Comparison of ENCODE assay signal across 19 cellular contexts in genomic region chr19:36579255-36579654, GRCh38. TPM values are rescaled to one million over a fixed set of nuclear protein-coding genes. Genes with fewer than 3 reads are reported as not detected.
DNase-seq lines count a peak whose midpoint lies in the region; ATAC-seq, FAIRE-seq and TF ChIP-seq lines count a peak whose summit lies in the region.
"Had no signal": no experiment of that assay in that cellular context is flagged by ENCODE, and none has a peak within 500 bp of the region (broad histone marks: within the 10 kb centered on the region; RNA-seq: fewer than 3 reads in every experiment).

No MANE protein-coding gene starts in this region.

- DNase-seq in HepG2 (ENCODE audit: low spot score): no peak
- no peak for DNase-seq in Panc1 (ENCODE audit: low read depth, low spot score)
- no peak for DNase-seq in glutamatergic neuron
- DNase-seq in small intestine: no peak
- DNase-seq in NK-92 (lab: John Stamatoyannopoulos, UW; ENCODE audit: unreplicated experiment): no peak
- DNase-seq: AML-193; Calu3; CD4-positive, alpha-beta T cell; DMS79 treated with DMSO at 0.1 percent for 48 hours; GF-D8 had no signal

- in situ Hi-C loops in HepG2 (cut with HindIII; ENCODE audit: extremely low pct_ligation_motif_present, low pct_unique_long_range_greater_than_20kb) (no loop called here), Panc1 (cut with HindIII; ENCODE audit: low pct_unique_long_range_greater_than_20kb, low sequenced_read_pairs) (no loop called here)

- H3K27ac ChIP-seq in liver (ENCODE audit: low read depth in 1 of 2, low read length in 2 of 2): no peak overlapping the region
- no peak overlapping the region for H3K27ac ChIP-seq in HepG2 (ENCODE audit: extremely low read length, insufficient read depth, low read length)
- H3K27ac ChIP-seq in Panc1 (ENCODE audit: low read length): no peak overlapping the region
- H3K27ac ChIP-seq in small intestine (ENCODE audit: low read depth in 1 of 2, low read length in 1 of 2): no peak overlapping the region
- H3K27ac ChIP-seq: 22Rv1, A549, C4-2B had no signal

- CTCF ChIA-PET in HepG2 (lab: Yijun Ruan, JAX; ENCODE audit: low intra/inter-chr PET ratio, low total read pairs): no interaction called here
- CTCF ChIA-PET in Panc1 (lab: Charles Lee): no interaction called here

- intact Hi-C loops in HepG2 (cut with micrococcal nuclease; ENCODE audit: unreplicated experiment) (no loop called here), Panc1 (cut with micrococcal nuclease; ENCODE audit: unreplicated experiment) (no loop called here)

- no peaks in the 10 kb centered on the region for H3K27me3 Mint-ChIP-seq in glutamatergic neuron (ENCODE audit: unreplicated experiment)
- H3K27me3 Mint-ChIP-seq: CD4-positive, alpha-beta T cell had no signal

- no peak overlapping the region for H3K4me3 Mint-ChIP-seq in glutamatergic neuron (ENCODE audit: unreplicated experiment)
- H3K4me3 Mint-ChIP-seq: CD4-positive, alpha-beta T cell; GM23338 had no signal

- H3K4me1 Mint-ChIP-seq in glutamatergic neuron (ENCODE audit: low read depth, unreplicated experiment): peaks cover 7% of the 10 kb centered on the region

- no TSS peak for BruUV-seq in HepG2 (replicated peaks; lab: Mats Ljungman, UMichigan)
- BruUV-seq in Panc1 (replicated peaks; lab: Mats Ljungman, UMichigan): TSS peak; percentile 10

- FAIRE-seq in HepG2 (lab: Jason Lieb, UNC) (no peak), small intestine (lab: Jason Lieb, UNC) (no peak)
- FAIRE-seq: H54 had no signal

- H3K9me3 Mint-ChIP-seq in glutamatergic neuron (ENCODE audit: unreplicated experiment): no peaks in the 10 kb centered on the region

- peaks cover 9% of the 10 kb centered on the region for H3K79me2 ChIP-seq in HepG2 (ENCODE audit: insufficient read depth, low read length)

- H3K9ac ChIP-seq in liver (ENCODE audit: low read depth in 1 of 2, low read length in 2 of 2): no peak overlapping the region
- no peak overlapping the region for H3K9ac ChIP-seq in HepG2 (ENCODE audit: insufficient read depth, low read depth, low read length)

- H3K4me2 ChIP-seq in HepG2 (ENCODE audit: low read depth, low read length): no peak overlapping the region
- H3K4me2 ChIP-seq: A549, GM23338 had no signal

- TF ChIP-seq CTCF in liver (IDR thresholded peaks at IDR 0.05; ENCODE audit: low read depth, low read length, missing input control) (no peak), HepG2 (CRISPR knock-in tag; IDR thresholded peaks at IDR 0.05) (no peak), Panc1 (IDR thresholded peaks at IDR 0.05) (no peak), glutamatergic neuron (IDR thresholded peaks at IDR 0.05; ENCODE audit: partially characterized antibody, unreplicated experiment) (no peak)

- ATAC-seq in HepG2 (no peak), Panc1 (no peak), esophagus mucosa (no peak)
- ATAC-seq: A549, GM23338, HCT116 had no signal

- no peaks in the 10 kb centered on the region for H3K27me3 ChIP-seq in liver (ENCODE audit: control insufficient read depth in 4 of 4, insufficient read depth in 4 of 4, low read length in 3 of 4)
- no peaks in the 10 kb centered on the region for H3K27me3 ChIP-seq in HepG2 (ENCODE audit: control insufficient read depth in 1 of 2, insufficient read depth in 2 of 2, low read length in 2 of 2)
- no peaks in the 10 kb centered on the region for H3K27me3 ChIP-seq in Panc1 (ENCODE audit: control insufficient read depth, insufficient read depth, low read length)
- H3K27me3 ChIP-seq in small intestine (ENCODE audit: control insufficient read depth in 2 of 2, insufficient read depth in 2 of 2, low read length in 2 of 2): no peaks in the 10 kb centered on the region

- H3K9me3 ChIP-seq in liver (ENCODE audit: control insufficient read depth in 4 of 4, low read length in 3 of 4) (peaks cover 17 to 49% (median 29%) of the 10 kb centered on the region in 4 donors), HepG2 (ENCODE audit: low read length) (no peaks in the 10 kb centered on the region), Panc1 (ENCODE audit: control insufficient read depth, insufficient read depth, low read depth, low read length) (peaks cover 18% of the 10 kb centered on the region), small intestine (ENCODE audit: control insufficient read depth, low read depth) (no peaks in the 10 kb centered on the region)

- no peak for TF ChIP-seq EP300 in HepG2 (IDR thresholded peaks at IDR 0.05; ENCODE audit: low read depth in 2 of 2, low read length in 2 of 2)
- TF ChIP-seq EP300 in HepG2 (CRISPR knock-in tag; IDR thresholded peaks at IDR 0.05; ENCODE audit: borderline replicate concordance): no peak

- H3K4me1 ChIP-seq in liver (ENCODE audit: control insufficient read depth in 4 of 4, insufficient read depth in 4 of 4, low read length in 3 of 4) (peaks cover 2 to 5% (median 4%) of the 10 kb centered on the region in 4 donors), HepG2 (ENCODE audit: insufficient read depth, low read length) (peaks cover 8% of the 10 kb centered on the region), Panc1 (ENCODE audit: control insufficient read depth, insufficient read depth, low read length) (peaks cover 7% of the 10 kb centered on the region; the same call in 1 of the 2 replicates), small intestine (ENCODE audit: control insufficient read depth in 2 of 2, insufficient read depth in 1 of 2, low read depth in 1 of 2, low read length in 1 of 2) (no peaks in the 10 kb centered on the region)
- H3K4me1 ChIP-seq: A549 had no signal

- peaks cover 31% of the 10 kb centered on the region for H3K36me3 Mint-ChIP-seq in glutamatergic neuron (ENCODE audit: unreplicated experiment)

- TF ChIP-seq RAD21 in liver (IDR thresholded peaks at IDR 0.05) (no peak), HepG2 (CRISPR knock-in tag; IDR thresholded peaks at IDR 0.05) (no peak)

- peaks cover 13 to 42% (median 40%) of the 10 kb centered on the region in 4 donors for H3K36me3 ChIP-seq in liver (ENCODE audit: control insufficient read depth in 4 of 4, insufficient read depth in 3 of 4, low read depth in 1 of 4, low read length in 3 of 4)
- peaks cover 4 to 18% of the 10 kb centered on the region in 2 experiments; a peak in 3 of 5 replicates for H3K36me3 ChIP-seq in HepG2 (replicated peaks in 1 of 2; ENCODE audit: control insufficient read depth in 1 of 2, insufficient read depth in 2 of 2, low read length in 2 of 2)
- peaks cover 10% of the 10 kb centered on the region for H3K36me3 ChIP-seq in Panc1 (ENCODE audit: control insufficient read depth, insufficient read depth, low read length)
- peaks cover 10 to 11% of the 10 kb centered on the region in 2 donors for H3K36me3 ChIP-seq in small intestine (ENCODE audit: control insufficient read depth in 2 of 2, insufficient read depth in 2 of 2, low read length in 2 of 2)

- H4K20me1 ChIP-seq in HepG2 (ENCODE audit: insufficient read depth, low read length): no peaks in the 10 kb centered on the region

- peak overlapping the region; percentile 20 for H3K27ac Mint-ChIP-seq in glutamatergic neuron (ENCODE audit: unreplicated experiment)
- H3K27ac Mint-ChIP-seq: CD4-positive, alpha-beta T cell; GM23338 had no signal

- TF ChIP-seq POLR2A in HepG2 (IDR thresholded peaks at IDR 0.05; ENCODE audit: insufficient read depth in 1 of 2, low read depth in 2 of 2, low read length in 2 of 2): no peak

- H3K4me3 ChIP-seq in liver (ENCODE audit: low read depth in 1 of 3, low read length in 3 of 3) (peak overlapping the region in 2 of 3 donors; percentile 41 to 47), HepG2 (replicated peaks in 1 of 3; ENCODE audit: insufficient read depth in 1 of 3, low read depth in 2 of 3, low read length in 3 of 3) (no peak overlapping the region), Panc1 (ENCODE audit: low read depth in 2 of 2, low read length in 2 of 2) (no peak overlapping the region), small intestine (ENCODE audit: low read depth in 1 of 2, low read length in 2 of 2) (no peak overlapping the region)
- H3K4me3 ChIP-seq: A549, GM23338 had no signal

- POLR2A ChIA-PET in HepG2 (lab: Yijun Ruan, JAX): no interaction called here
- POLR2A ChIA-PET in Panc1 (lab: Charles Lee): no interaction called here

- no peak overlapping the region for H2AFZ ChIP-seq in HepG2 (ENCODE audit: low read length)
- H2AFZ ChIP-seq: GM23338 had no signal

RNA-seq across cellular contexts. Expression of gene ZNF529, which starts 6.2 kb away (rescaled TPM):
- total RNA-seq in liver (1 to 10 TPM; 4.0 to 9.5 TPM), HepG2 (2016; rRNA removed; fragmentation: Illumina TruSeq; extraction: Trizol) (9.3 and 14.2 TPM in 2 replicates), Panc1 (2021; ENCODE audit: unreplicated experiment) (15.6 TPM), glutamatergic neuron (ENCODE audit: unreplicated experiment) (25.8 TPM), esophagus mucosa (3.8 TPM)
- polyA plus RNA-seq in liver (1 to 10 TPM; 1.4 to 2.0 TPM), HepG2 (2011; rRNA removed) (10.6 and 10.7 TPM in 2 replicates), small intestine (1 to 10 TPM in 2 of 3 donors, under 1 TPM in 1; 0.81 to 2.2 (median 1.1) TPM)
- total RNA-seq in HepG2 (2016; cell fraction: cytosol; rRNA removed; fragmentation: Illumina TruSeq; extraction: Trizol; ENCODE audit: low read depth): 1.1 and 1.9 TPM in 2 replicates
- 9.2 and 12.1 TPM in 2 replicates for total RNA-seq in HepG2 (2016; cell fraction: insoluble cytoplasmic fraction; rRNA removed; fragmentation: Illumina TruSeq; extraction: Trizol)
- total RNA-seq in HepG2 (2016; cell fraction: membrane; rRNA removed; fragmentation: Illumina TruSeq; extraction: Trizol): 4.9 and 5.0 TPM in 2 replicates
- 14.7 and 17.2 TPM in 2 replicates for total RNA-seq in HepG2 (2016; cell fraction: nucleus; rRNA removed; fragmentation: Illumina TruSeq; extraction: Trizol)
- 4.1 and 4.7 TPM in 2 replicates for polyA plus RNA-seq in HepG2 (2011; cell fraction: cytosol; rRNA removed)
- polyA plus RNA-seq in HepG2 (2011; cell fraction: nucleus; rRNA removed): 14.0 and 18.0 TPM in 2 replicates
- 7.0 and 9.8 TPM in 2 replicates for polyA plus RNA-seq in HepG2 (2012)
- polyA plus RNA-seq in HepG2 (2016; cell fraction: cytosol; fragmentation: Illumina TruSeq; extraction: Trizol; ENCODE audit: low read depth): 0.54 and 0.61 TPM in 2 replicates
- polyA plus RNA-seq in HepG2 (2016; cell fraction: insoluble cytoplasmic fraction; fragmentation: Illumina TruSeq; extraction: Trizol; ENCODE audit: low read depth): 5.8 and 6.3 TPM in 2 replicates
- 1.9 and 2.7 TPM in 2 replicates for polyA plus RNA-seq in HepG2 (2016; cell fraction: membrane; fragmentation: Illumina TruSeq; extraction: Trizol; ENCODE audit: low read depth)
- 25.2 and 25.9 TPM in 2 replicates for polyA plus RNA-seq in HepG2 (2016; cell fraction: nucleus; fragmentation: Illumina TruSeq; extraction: Trizol; ENCODE audit: insufficient read depth, low read depth)
- 4.5 and 10.0 TPM in 2 replicates for polyA minus RNA-seq in HepG2 (2011; rRNA and poly(A)+ RNA removed; ENCODE audit: low replicate concordance)
- 4.7 and 8.6 TPM in 2 replicates for polyA minus RNA-seq in HepG2 (2011; cell fraction: cytosol; rRNA and poly(A)+ RNA removed)
- 17.5 and 24.9 TPM in 2 replicates for polyA minus RNA-seq in HepG2 (2011; cell fraction: nucleus; rRNA and poly(A)+ RNA removed)
- polyA plus RNA-seq in Panc1 (2012; ENCODE audit: insufficient read length): 2.7 TPM

RNA-seq across cellular contexts. Expression of gene ZNF382, which starts 25.9 kb away (rescaled TPM):
- 1 to 10 TPM; 2.5 to 3.8 TPM for total RNA-seq in liver
- under 1 TPM; 0.20 to 0.26 TPM for polyA plus RNA-seq in liver
- 6.3 and 6.8 TPM in 2 replicates for total RNA-seq in HepG2 (2016; rRNA removed; fragmentation: Illumina TruSeq; extraction: Trizol)
- 4.0 and 4.6 TPM in 2 replicates for total RNA-seq in HepG2 (2016; cell fraction: cytosol; rRNA removed; fragmentation: Illumina TruSeq; extraction: Trizol; ENCODE audit: low read depth)
- 6.7 and 7.1 TPM in 2 replicates for total RNA-seq in HepG2 (2016; cell fraction: insoluble cytoplasmic fraction; rRNA removed; fragmentation: Illumina TruSeq; extraction: Trizol)
- 6.5 and 7.0 TPM in 2 replicates for total RNA-seq in HepG2 (2016; cell fraction: membrane; rRNA removed; fragmentation: Illumina TruSeq; extraction: Trizol)
- total RNA-seq in HepG2 (2016; cell fraction: nucleus; rRNA removed; fragmentation: Illumina TruSeq; extraction: Trizol): 6.5 and 9.0 TPM in 2 replicates
- polyA plus RNA-seq in HepG2 (2011; rRNA removed): 2.3 and 3.1 TPM in 2 replicates
- polyA plus RNA-seq in HepG2 (2011; cell fraction: cytosol; rRNA removed): 1.2 and 1.5 TPM in 2 replicates
- 7.3 and 14.2 TPM in 2 replicates for polyA plus RNA-seq in HepG2 (2011; cell fraction: nucleus; rRNA removed)
- 4.4 and 6.3 TPM in 2 replicates for polyA plus RNA-seq in HepG2 (2012)
- polyA plus RNA-seq in HepG2 (2016; cell fraction: cytosol; fragmentation: Illumina TruSeq; extraction: Trizol; ENCODE audit: low read depth): 0.36 and 0.37 TPM in 2 replicates
- polyA plus RNA-seq in HepG2 (2016; cell fraction: insoluble cytoplasmic fraction; fragmentation: Illumina TruSeq; extraction: Trizol; ENCODE audit: low read depth): 3.8 and 4.0 TPM in 2 replicates
- polyA plus RNA-seq in HepG2 (2016; cell fraction: membrane; fragmentation: Illumina TruSeq; extraction: Trizol; ENCODE audit: low read depth): 1.2 TPM in 2 replicates
- 10.3 and 11.5 TPM in 2 replicates for polyA plus RNA-seq in HepG2 (2016; cell fraction: nucleus; fragmentation: Illumina TruSeq; extraction: Trizol; ENCODE audit: insufficient read depth, low read depth)
- 2.3 TPM in 1 of 2 replicates, not detected in the other for polyA minus RNA-seq in HepG2 (2011; rRNA and poly(A)+ RNA removed; ENCODE audit: low replicate concordance)
- 2.8 and 2.9 TPM in 2 replicates for polyA minus RNA-seq in HepG2 (2011; cell fraction: cytosol; rRNA and poly(A)+ RNA removed)
- 18.3 and 27.1 TPM in 2 replicates for polyA minus RNA-seq in HepG2 (2011; cell fraction: nucleus; rRNA and poly(A)+ RNA removed)
- 1.6 TPM for total RNA-seq in Panc1 (2021; ENCODE audit: unreplicated experiment)
- polyA plus RNA-seq in Panc1 (2012; ENCODE audit: insufficient read length): 0.80 TPM
- 77.1 TPM for total RNA-seq in glutamatergic neuron (ENCODE audit: unreplicated experiment)
- polyA plus RNA-seq in small intestine: under 1 TPM in 1 of 3 donors, not detected in 2; 0.64 TPM
- 0.72 TPM for total RNA-seq in esophagus mucosa
- total RNA-seq: HT-29 had no signal

RNA-seq across cellular contexts. Expression of gene ZNF260, which starts 51.2 kb away (rescaled TPM):
- total RNA-seq in liver (10 to 100 TPM in 1 of 2 donors, 1 to 10 TPM in 1; 8.0 to 10.4 TPM), HepG2 (2016; rRNA removed; fragmentation: Illumina TruSeq; extraction: Trizol) (10.5 and 19.9 TPM in 2 replicates), Panc1 (2021; ENCODE audit: unreplicated experiment) (25.2 TPM), glutamatergic neuron (ENCODE audit: unreplicated experiment) (22.4 TPM), esophagus mucosa (7.9 TPM)
- polyA plus RNA-seq in liver (1 to 10 TPM; 1.7 to 3.2 TPM), HepG2 (2011; rRNA removed) (2.8 and 3.1 TPM in 2 replicates), small intestine (1 to 10 TPM; 2.0 to 3.1 (median 2.4) TPM)
- total RNA-seq in HepG2 (2016; cell fraction: cytosol; rRNA removed; fragmentation: Illumina TruSeq; extraction: Trizol; ENCODE audit: low read depth): 1.3 and 3.1 TPM in 2 replicates
- 10.4 and 16.0 TPM in 2 replicates for total RNA-seq in HepG2 (2016; cell fraction: insoluble cytoplasmic fraction; rRNA removed; fragmentation: Illumina TruSeq; extraction: Trizol)
- total RNA-seq in HepG2 (2016; cell fraction: membrane; rRNA removed; fragmentation: Illumina TruSeq; extraction: Trizol): 6.1 and 7.8 TPM in 2 replicates
- total RNA-seq in HepG2 (2016; cell fraction: nucleus; rRNA removed; fragmentation: Illumina TruSeq; extraction: Trizol): 14.5 and 15.1 TPM in 2 replicates
- 1.1 and 2.2 TPM in 2 replicates for polyA plus RNA-seq in HepG2 (2011; cell fraction: cytosol; rRNA removed)
- 1.2 and 2.4 TPM in 2 replicates for polyA plus RNA-seq in HepG2 (2011; cell fraction: nucleus; rRNA removed)
- 3.0 and 5.1 TPM in 2 replicates for polyA plus RNA-seq in HepG2 (2012)
- polyA plus RNA-seq in HepG2 (2016; cell fraction: cytosol; fragmentation: Illumina TruSeq; extraction: Trizol; ENCODE audit: low read depth): 0.45 and 0.51 TPM in 2 replicates
- 9.4 and 12.6 TPM in 2 replicates for polyA plus RNA-seq in HepG2 (2016; cell fraction: insoluble cytoplasmic fraction; fragmentation: Illumina TruSeq; extraction: Trizol; ENCODE audit: low read depth)
- polyA plus RNA-seq in HepG2 (2016; cell fraction: membrane; fragmentation: Illumina TruSeq; extraction: Trizol; ENCODE audit: low read depth): 1.9 and 2.3 TPM in 2 replicates
- 12.1 and 13.3 TPM in 2 replicates for polyA plus RNA-seq in HepG2 (2016; cell fraction: nucleus; fragmentation: Illumina TruSeq; extraction: Trizol; ENCODE audit: insufficient read depth, low read depth)
- 9.2 and 33.0 TPM in 2 replicates for polyA minus RNA-seq in HepG2 (2011; rRNA and poly(A)+ RNA removed; ENCODE audit: low replicate concordance)
- 7.2 and 12.3 TPM in 2 replicates for polyA minus RNA-seq in HepG2 (2011; cell fraction: cytosol; rRNA and poly(A)+ RNA removed)
- 11.2 and 14.8 TPM in 2 replicates for polyA minus RNA-seq in HepG2 (2011; cell fraction: nucleus; rRNA and poly(A)+ RNA removed)
- polyA plus RNA-seq in Panc1 (2012; ENCODE audit: insufficient read length): 6.6 TPM

Comparison
In these comparisons a context has a peak if more than half of its experiments do, and no peak if none do; other contexts are left out.
1. H3K4me3 ChIP-seq: peak in liver (2 of 3); none in HepG2 (0 of 3), Panc1 (0 of 2) and small intestine (0 of 2).